Comparison of ENCODE assay signal across 22 cellular contexts in the genomic region with DNA sequence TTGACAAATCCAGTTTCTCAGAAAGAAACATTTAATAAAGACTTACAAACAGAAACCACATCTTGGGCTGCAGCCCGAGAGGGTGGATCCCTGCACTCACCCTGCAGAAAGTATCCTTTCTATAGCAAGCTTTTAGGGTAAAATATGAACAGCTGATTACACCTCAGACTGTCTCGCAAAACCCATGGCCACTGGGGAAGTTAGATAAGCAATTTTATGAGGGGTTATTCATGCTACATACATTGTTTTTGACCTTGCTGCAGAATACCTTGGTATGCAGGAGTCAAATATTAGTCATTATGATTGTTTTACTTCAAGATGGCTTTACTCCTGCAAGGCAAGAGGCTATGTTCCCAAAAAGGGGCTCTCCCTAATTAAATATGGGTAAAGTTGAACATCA.
"Had no signal": no experiment of that assay in that cellular context is flagged by ENCODE, and none has a peak within 500 bp of the region (broad histone marks: within the 10 kb centered on the region; RNA-seq: fewer than 3 reads in every experiment).

No MANE protein-coding gene starts in this region.

- H3K9me3 ChIP-seq: ovary, right atrium auricular region, upper lobe of left lung, uterus had no signal

- H3K4me2 ChIP-seq: neural progenitor cell had no signal

- FAIRE-seq: endothelial cell of umbilical vein, islet of Langerhans, small intestine had no signal

- H2AFZ ChIP-seq: neural progenitor cell had no signal

- H3K4me3 ChIP-seq: coronary artery, neural progenitor cell, ovary, right atrium auricular region, upper lobe of left lung, uterus had no signal

- DNase-seq: effector CD4-positive, alpha-beta T cell; endodermal cell; erythroblast; foreskin melanocyte; head of caudate nucleus; hippocampal formation; kidney glomerular epithelial cell; mammary epithelial cell; nucleus accumbens; ovary; small intestine; stimulated activated CD4-positive, alpha-beta T cell treated with anti-CD3 and anti-CD28 coated beads, Interleukin-12 subunit alpha, Interleukin-12 subunit beta, amount 100 ng/mL, for 4 hours; stimulated activated naive CD4-positive, alpha-beta T cell; upper lobe of left lung; uterus had no signal

- ATAC-seq: left lobe of liver; natural killer cell treated with Interleukin-12 subunit alpha and Interleukin-12 subunit beta and Interleukin-15 and Interleukin-18, amount 100 ng/mL, for 72 hours had no signal

- H3K27me3 ChIP-seq: neural progenitor cell, ovary, right atrium auricular region, upper lobe of left lung, uterus had no signal

- H3K36me3 ChIP-seq: neural progenitor cell, ovary, right atrium auricular region, upper lobe of left lung, uterus had no signal

- H3K4me1 ChIP-seq: neural progenitor cell, right atrium auricular region, upper lobe of left lung, uterus had no signal

- H3K9ac ChIP-seq: neural progenitor cell had no signal

- H3K27ac ChIP-seq: coronary artery, neural progenitor cell, ovary, right atrium auricular region, upper lobe of left lung, uterus had no signal
